Comparison of ENCODE assay signal across 8 cellular contexts in genomic region chr11:75536786-75537629, GRCh38.
DNase-seq lines count a peak whose midpoint lies in the region; ATAC-seq and TF ChIP-seq lines count a peak whose summit lies in the region.

No MANE protein-coding gene starts in this region.

- peak; percentile 80 for DNase-seq in GM06990 (ENCODE audit: extremely low read depth, insufficient read length)
- peak; percentile 45 to 65 for DNase-seq in HL-60 (ENCODE audit: low read depth in 1 of 2, low spot score in 1 of 2)
- DNase-seq in activated CD8-positive, alpha-beta memory T cell treated with anti-CD3 and anti-CD28 coated beads for 24 hours = peak; percentile 71
- peak; percentile 57 for DNase-seq in stimulated activated CD4-positive, alpha-beta T cell treated with anti-CD3 and anti-CD28 coated beads, Interleukin-4, amount 100 ng/mL, for 24 hours
- no peak for DNase-seq in DMS153 treated with DMSO at 0.1 percent for 48 hours (lab: John Stamatoyannopoulos, UW; ENCODE audit: unreplicated experiment)
- DNase-seq in AG08395 (ENCODE audit: low spot score) = no peak

- TF ChIP-seq CTCF in GM06990 (IDR thresholded peaks at IDR 0.05; ENCODE audit: insufficient read depth, low read length, poor library complexity, severe bottlenecking) (peak; percentile 29), HL-60 (IDR thresholded peaks at IDR 0.05; ENCODE audit: insufficient read depth, low read length) (peak; percentile 12)

- no peak overlapping the region for H3K27ac ChIP-seq in HL-60 (replicated peaks)

- no peaks in the 10 kb centered on the region for H3K36me3 ChIP-seq in GM06990 (ENCODE audit: control insufficient read depth, insufficient read depth, low read length)

- peak overlapping the region; percentile 45 for H3K4me3 ChIP-seq in GM06990 (replicated peaks; ENCODE audit: low read depth, low read length)
- H3K4me3 ChIP-seq in HL-60 (replicated peaks; ENCODE audit: insufficient read depth, low read length) = no peak overlapping the region

- H3K27me3 ChIP-seq in GM06990 (replicated peaks; ENCODE audit: control insufficient read depth, insufficient read depth, low read length) = no peaks in the 10 kb centered on the region
- peaks cover 3% of the 10 kb centered on the region for H3K27me3 ChIP-seq in HL-60 (ENCODE audit: insufficient read depth, poor library complexity, severe bottlenecking)

- ATAC-seq in GM21360 (IDR thresholded peaks at IDR 0.05; ENCODE audit: unreplicated experiment) = peak; percentile 76
- no peak for ATAC-seq in HG03097 (IDR thresholded peaks at IDR 0.05; ENCODE audit: low FRiP score, unreplicated experiment)

Comparison
In these comparisons a context has a peak if more than half of its experiments do, and no peak if none do; other contexts are left out.
1. DNase-seq: peak in GM06990 (single experiment), HL-60 (2 of 2), activated CD8-positive, alpha-beta memory T cell treated with anti-CD3 and anti-CD28 coated beads for 24 hours (single experiment) and stimulated activated CD4-positive, alpha-beta T cell treated with anti-CD3 and anti-CD28 coated beads, Interleukin-4, amount 100 ng/mL, for 24 hours (single experiment); none in DMS153 treated with DMSO at 0.1 percent for 48 hours (single experiment) and AG08395 (single experiment).